ENCODE assay signal across 20 cellular contexts in the genomic region with DNA sequence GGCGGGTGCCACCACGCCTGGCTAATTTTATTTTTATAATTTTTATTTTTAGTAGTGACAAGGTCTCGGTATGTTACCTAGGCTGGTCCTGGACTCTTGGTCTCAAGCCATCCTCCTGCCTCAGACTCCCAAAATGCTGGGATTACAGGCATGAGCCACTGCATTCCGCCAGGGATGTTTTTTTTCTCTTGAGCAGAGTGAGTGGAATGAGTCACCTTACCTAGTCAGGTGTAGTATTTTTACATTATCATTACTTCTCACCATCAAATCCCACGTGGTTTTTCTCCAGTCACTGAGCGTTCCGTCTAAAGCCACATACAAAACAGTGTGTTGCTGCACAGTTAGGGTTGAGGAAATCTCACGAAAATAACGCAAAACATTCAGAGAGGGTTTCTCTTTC. TPM values are rescaled to one million over a fixed set of nuclear protein-coding genes. Genes with fewer than 3 reads are reported as not detected.
DNase-seq lines count a peak whose midpoint lies in the region; ATAC-seq and TF ChIP-seq lines count a peak whose summit lies in the region.
"Had no signal": no experiment of that assay in that cellular context is flagged by ENCODE, and none has a peak within 500 bp of the region (broad histone marks: within the 10 kb centered on the region; RNA-seq: fewer than 3 reads in every experiment).

No MANE protein-coding gene starts in this region.

- no peak overlapping the region for H3K4me3 Mint-ChIP-seq in CD4-positive, alpha-beta T cell
- H3K4me3 Mint-ChIP-seq in T-cell: no peak overlapping the region
- H3K4me3 Mint-ChIP-seq: CD8-positive, alpha-beta T cell had no signal

- POLR2A ChIA-PET in CD4-positive, alpha-beta T cell (lab: Charles Lee): no interaction called here
- POLR2A ChIA-PET in T-cell (lab: Charles Lee): interaction anchor here in 1 of 2 donors (0.6 kb wide), 1 partner anchor 167 kb away, joined by 7 read pairs; no protein-coding TSS in a partner anchor

- DNase-seq in epithelial cell of esophagus (ENCODE audit: low read depth) (peak; percentile 45), kidney glomerular epithelial cell (lab: John Stamatoyannopoulos, UW) (peak; percentile 7), renal cortical epithelial cell (ENCODE audit: low read depth) (peak; percentile 33), NCI-H82 (lab: John Stamatoyannopoulos, UW) (no peak), T-cell (no peak)
- DNase-seq in CD4-positive, alpha-beta T cell: no peak
- DNase-seq: C1 segment of cervical spinal cord; Caco-2; CD8-positive, alpha-beta T cell; DMS 273 treated with DMSO at 0.1 percent for 48 hours; DMS79; EL; GDM1; GM23248; H7; HCEC 1CT had no signal

- H3K27me3 ChIP-seq in CD4-positive, alpha-beta T cell (ENCODE audit: control insufficient read depth, insufficient read depth, low read length): no peaks in the 10 kb centered on the region

- no peak for TF ChIP-seq CTCF in epithelial cell of esophagus (IDR thresholded peaks at IDR 0.05; ENCODE audit: insufficient read depth, low read depth, low read length, missing control alignments)
- TF ChIP-seq CTCF in CD4-positive, alpha-beta T cell (IDR thresholded peaks at IDR 0.05): no peak

- H3K9me3 ChIP-seq in CD4-positive, alpha-beta T cell (ENCODE audit: control insufficient read depth, low read length): no peaks in the 10 kb centered on the region
- H3K9me3 ChIP-seq: Caco-2 had no signal

- ATAC-seq in CD4-positive, alpha-beta T cell (ENCODE audit: poor library complexity): no peak
- ATAC-seq in T-cell (replicated peaks in 1 of 4): no peak
- ATAC-seq: CD8-positive, alpha-beta T cell; GM12878 had no signal

- no peak overlapping the region for H3K27ac ChIP-seq in CD4-positive, alpha-beta T cell (ENCODE audit: low read depth, low read length)
- H3K27ac ChIP-seq: GM23248 had no signal

- no peaks in the 10 kb centered on the region for H3K27me3 Mint-ChIP-seq in CD4-positive, alpha-beta T cell
- H3K27me3 Mint-ChIP-seq in T-cell: peaks cover 0 to 2% of the 10 kb centered on the region in 2 donors

- CTCF ChIA-PET in CD4-positive, alpha-beta T cell (lab: Charles Lee): no interaction called here
- CTCF ChIA-PET in T-cell (lab: Charles Lee): interaction anchor here in 1 of 2 donors (0.7 kb wide), 1 partner anchor 17 kb away, joined by 3 read pairs; no protein-coding TSS in a partner anchor

- H3K9me3 Mint-ChIP-seq in CD4-positive, alpha-beta T cell: no peaks in the 10 kb centered on the region
- H3K9me3 Mint-ChIP-seq in T-cell: no peaks in the 10 kb centered on the region
- H3K9me3 Mint-ChIP-seq: CD8-positive, alpha-beta T cell had no signal

- no peak overlapping the region for H3K4me3 ChIP-seq in epithelial cell of esophagus (ENCODE audit: low read length)
- H3K4me3 ChIP-seq: GM12878, GM23248 had no signal

- no peak overlapping the region for H3K27ac Mint-ChIP-seq in CD4-positive, alpha-beta T cell
- no peak overlapping the region for H3K27ac Mint-ChIP-seq in T-cell
- H3K27ac Mint-ChIP-seq: CD8-positive, alpha-beta T cell had no signal

- peaks cover 2% of the 10 kb centered on the region for H3K4me1 Mint-ChIP-seq in CD4-positive, alpha-beta T cell (ENCODE audit: low read depth)
- peaks cover 3 to 4% (median 3%) of the 10 kb centered on the region in 3 donors for H3K4me1 Mint-ChIP-seq in T-cell

- no peaks in the 10 kb centered on the region for H3K36me3 Mint-ChIP-seq in CD4-positive, alpha-beta T cell (ENCODE audit: low read depth)
- H3K36me3 Mint-ChIP-seq in T-cell: no peaks in the 10 kb centered on the region
- H3K36me3 Mint-ChIP-seq: CD8-positive, alpha-beta T cell had no signal

- intact Hi-C loops in CD4-positive, alpha-beta T cell (cut with DNase I, micrococcal nuclease): loop anchor here in 1 of 2 experiments (10.0 kb wide), 1 partner anchor 214 kb away; no protein-coding TSS in a partner anchor

RNA-seq across cellular contexts. Expression of gene TBPL2, which starts 0.9 kb away (rescaled TPM):
- total RNA-seq in renal cortical epithelial cell (not detected in 2 replicates), T-cell (not detected)
- not detected for total RNA-seq in CD4-positive, alpha-beta T cell
- total RNA-seq: A172; A673; Caco-2; CD8-positive, alpha-beta T cell; GM23248; H1; H7 had no signal

RNA-seq across cellular contexts. Expression of gene ATG14, which starts 29.7 kb away (rescaled TPM):
- total RNA-seq in renal cortical epithelial cell: 10.9 and 19.4 TPM in 2 replicates
- 10 to 100 TPM; 19.9 to 20.5 TPM for total RNA-seq in CD4-positive, alpha-beta T cell
- total RNA-seq in T-cell: 10 to 100 TPM; 13.2 to 18.1 (median 17.3) TPM

Comparison
In these comparisons a context has a peak if more than half of its experiments do, and no peak if none do; other contexts are left out.
1. DNase-seq: peak in epithelial cell of esophagus (single experiment), kidney glomerular epithelial cell (single experiment) and renal cortical epithelial cell (single experiment); none in NCI-H82 (single experiment), CD4-positive, alpha-beta T cell (0 of 10) and T-cell (0 of 34).